In genomic region chr20:32110173-32110704, GRCh38 we compare ENCODE assay signal across 8 cellular contexts. TPM values are rescaled to one million over a fixed set of nuclear protein-coding genes. Genes with fewer than 3 reads are reported as not detected.
A peak's percentile ranks its signal among the peaks of the same experiment; 100 is the strongest.
DNase-seq lines count a peak whose midpoint lies in the region; ATAC-seq and TF ChIP-seq lines count a peak whose summit lies in the region.

No MANE protein-coding gene starts in this region.

- BruUV-seq in mammary epithelial cell (replicated peaks; lab: Mats Ljungman, UMichigan): no TSS peak

- H4K20me1 ChIP-seq in mammary epithelial cell (ENCODE audit: insufficient read depth, low read length): no peaks in the 10 kb centered on the region

- H3K27me3 ChIP-seq in HUES48 (ENCODE audit: control insufficient read depth, insufficient read depth, low read length) (no peaks in the 10 kb centered on the region), mammary epithelial cell (ENCODE audit: insufficient read depth, low read length) (no peaks in the 10 kb centered on the region), mucosa of stomach (ENCODE audit: control insufficient read depth, insufficient read depth, low read length) (no peaks in the 10 kb centered on the region)

- dilution Hi-C loops in mammary epithelial cell (cut with HindIII; ENCODE audit: low sequenced_read_pairs): no loop called here

- WGBS in mammary epithelial cell (ENCODE audit: low coverage, missing lambda C conversion rate): 2% methylated on average over 4 of the region's 8 CpGs

- peak overlapping the region; percentile 88 for H3K4me3 ChIP-seq in HUES48 (ENCODE audit: low read depth, low read length)
- peak overlapping the region; percentile 81 to 96 (median 82) for H3K4me3 ChIP-seq in mammary epithelial cell (replicated peaks in 1 of 3; ENCODE audit: insufficient read depth in 1 of 3, low read depth in 2 of 3, low read length in 3 of 3)
- peak overlapping the region; percentile 94 for H3K4me3 ChIP-seq in mucosa of stomach (ENCODE audit: low read length)

- DNase-seq in mammary epithelial cell (no peak), hepatic stellate cell (ENCODE audit: low spot score) (no peak), GM13977 (ENCODE audit: low spot score) (no peak), HK-2 (ENCODE audit: unreplicated experiment) (no peak)

- H3K4me1 ChIP-seq in ES-I3 (ENCODE audit: insufficient read depth, low read length) (no peaks in the 10 kb centered on the region; the same call in 1 of the 2 replicates), HUES48 (ENCODE audit: control insufficient read depth, insufficient read depth, low read length) (peaks cover 6% of the 10 kb centered on the region; the same call in 1 of the 2 replicates), mammary epithelial cell (ENCODE audit: insufficient read depth, low read length) (peaks cover 10% of the 10 kb centered on the region), mucosa of stomach (ENCODE audit: control insufficient read depth, insufficient read depth, low read length) (peaks cover 40% of the 10 kb centered on the region)

- H2AFZ ChIP-seq in mammary epithelial cell (ENCODE audit: low read depth, low read length): peak overlapping the region; percentile 99

- H3K36me3 ChIP-seq in ES-I3 (ENCODE audit: insufficient read depth, low read length) (peaks cover 4% of the 10 kb centered on the region; the same call in 1 of the 2 replicates), HUES48 (ENCODE audit: control insufficient read depth, insufficient read depth, low read length) (peaks cover 3% of the 10 kb centered on the region; the same call in 1 of the 2 replicates), mammary epithelial cell (ENCODE audit: insufficient read depth, low read length) (no peaks in the 10 kb centered on the region), mucosa of stomach (ENCODE audit: control insufficient read depth, insufficient read depth, low read length) (no peaks in the 10 kb centered on the region)

- H3K27ac ChIP-seq in HUES48 (ENCODE audit: low read depth, low read length): peak overlapping the region; percentile 98
- H3K27ac ChIP-seq in mammary epithelial cell (ENCODE audit: insufficient read depth, low read depth, low read length): peak overlapping the region; percentile 100

- TF ChIP-seq CTCF in mammary epithelial cell (conservative IDR thresholded peaks at IDR 0.05 in 1 of 2, IDR thresholded peaks at IDR 0.05 in 1 of 2; ENCODE audit: extremely low read depth in 1 of 2, insufficient read depth in 1 of 2, low read depth in 1 of 2, low read length in 2 of 2): no peak
- no peak for TF ChIP-seq CTCF in GM13977 (IDR thresholded peaks at IDR 0.05; ENCODE audit: extremely low read depth, insufficient read depth, missing control alignments)

- H3K79me2 ChIP-seq in mammary epithelial cell (ENCODE audit: insufficient read depth, low read length): peaks cover 57% of the 10 kb centered on the region

- intact Hi-C loops in mammary epithelial cell (cut with micrococcal nuclease): no loop called here

- no peak for ATAC-seq in GM18907 (IDR thresholded peaks at IDR 0.05; ENCODE audit: unreplicated experiment)

- CTCF ChIA-PET in mammary epithelial cell (lab: Charles Lee; ENCODE audit: low non-redundant PET): interaction anchor here (0.9 kb wide), 1 partner anchor 23 kb away, joined by 6 read pairs; no protein-coding TSS in a partner anchor

- in situ Hi-C loops in mammary epithelial cell (cut with MboI; ENCODE audit: low sequenced_read_pairs in 2 of 2): no loop called here
- in situ Hi-C loops in GM13977 (cut with MboI; ENCODE audit: low pct_unique_long_range_greater_than_20kb, low sequenced_read_pairs, unreplicated experiment): no loop called here

- H3K9ac ChIP-seq in ES-I3 (ENCODE audit: low read depth, low read length) (peak overlapping the region; percentile 99), HUES48 (ENCODE audit: low read depth, low read length) (peak overlapping the region; percentile 99), mammary epithelial cell (ENCODE audit: insufficient read depth, low read length) (peak overlapping the region; percentile 100), mucosa of stomach (ENCODE audit: low read length) (peak overlapping the region; percentile 98)

- H3K9me3 ChIP-seq in ES-I3 (ENCODE audit: control insufficient read depth, insufficient read depth, low read length) (no peaks in the 10 kb centered on the region), HUES48 (ENCODE audit: control insufficient read depth, insufficient read depth, low read length) (no peaks in the 10 kb centered on the region), mammary epithelial cell (replicated peaks; ENCODE audit: insufficient read depth, low read length) (no peaks in the 10 kb centered on the region), mucosa of stomach (ENCODE audit: control insufficient read depth, low read length) (no peaks in the 10 kb centered on the region)

- H3K4me2 ChIP-seq in mammary epithelial cell (ENCODE audit: insufficient read depth, low read depth, low read length): peak overlapping the region; percentile 84

RNA-seq across cellular contexts. Expression of gene TM9SF4, which starts 0.7 kb away (rescaled TPM):
- 10 to 100 TPM; 51.5 to 53.3 TPM for total RNA-seq in mammary epithelial cell
- 58.2 TPM for polyA plus RNA-seq in mammary epithelial cell
- 65.7 TPM for polyA minus RNA-seq in mammary epithelial cell

RNA-seq across cellular contexts. Expression of gene HCK, which starts 58.2 kb away (rescaled TPM):
- total RNA-seq in mammary epithelial cell: not detected
- polyA plus RNA-seq in mammary epithelial cell: not detected
- not detected for polyA minus RNA-seq in mammary epithelial cell
